29 cellular contexts compared by ENCODE assay signal in the genomic region with DNA sequence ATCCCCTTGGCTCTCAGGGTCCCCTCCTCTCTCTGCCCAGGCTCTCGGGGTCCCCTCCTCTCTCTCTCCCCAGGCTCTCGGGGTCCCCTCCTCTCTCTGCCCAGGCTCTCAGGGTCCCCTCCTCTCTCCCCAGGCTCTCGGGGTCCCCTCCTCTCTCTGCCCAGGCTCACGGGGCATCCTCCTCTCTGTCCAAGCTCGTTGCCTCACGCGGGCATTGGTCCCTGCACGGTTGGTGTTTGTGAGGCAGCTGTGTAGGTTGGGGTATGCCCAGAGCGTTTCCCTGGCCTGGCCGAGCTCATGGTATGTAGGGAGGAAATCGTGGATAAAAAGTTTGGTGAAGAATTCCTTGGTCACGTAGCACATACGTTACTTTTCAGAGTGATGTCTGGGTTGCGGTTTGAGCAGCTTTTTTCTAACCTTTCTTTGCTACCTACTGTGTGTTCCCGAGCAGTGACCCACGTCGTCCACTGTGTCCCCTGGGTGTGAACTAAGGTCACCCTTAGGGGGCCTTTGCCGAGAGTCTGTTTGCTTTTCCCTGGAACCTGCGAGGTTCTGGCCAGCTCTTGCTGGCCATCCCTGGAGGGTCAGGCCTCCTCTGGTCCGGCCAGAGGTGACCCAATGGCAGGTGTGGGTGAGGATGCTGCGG. TPM values are rescaled to one million over a fixed set of nuclear protein-coding genes. Genes with fewer than 3 reads are reported as not detected.
A peak's percentile ranks its signal among the peaks of the same experiment; 100 is the strongest.
DNase-seq lines count a peak whose midpoint lies in the region; ATAC-seq, FAIRE-seq and TF ChIP-seq lines count a peak whose summit lies in the region.
"Had no signal": no experiment of that assay in that cellular context is flagged by ENCODE, and none has a peak within 500 bp of the region (broad histone marks: within the 10 kb centered on the region; RNA-seq: fewer than 3 reads in every experiment).

No MANE protein-coding gene starts in this region.

- H3K4me1 Mint-ChIP-seq in activated CD8-positive, alpha-beta T cell treated with anti-CD3 and anti-CD28 coated beads for 36 hours (ENCODE audit: low read depth): no peaks in the 10 kb centered on the region
- no peaks in the 10 kb centered on the region for H3K4me1 Mint-ChIP-seq in activated CD8-positive, alpha-beta T cell treated with anti-CD3 and anti-CD28 coated beads, Interleukin-2, amount 10 ng/mL, durations not matched to agents 7 days and 5 days (ENCODE audit: low read depth)
- H3K4me1 Mint-ChIP-seq in GM23338: no peaks in the 10 kb centered on the region; the same call in 2 of the 3 replicates

- intact Hi-C loops in activated CD8-positive, alpha-beta T cell treated with anti-CD3 and anti-CD28 coated beads for 36 hours (cut with micrococcal nuclease): no loop called here
- intact Hi-C loops in GM12878 (cut with micrococcal nuclease; ENCODE audit: unreplicated experiment): loop anchor here (2.0 kb wide), 1 partner anchor 245 kb away; a partner anchor contains a TSS

- TF ChIP-seq RAD21 in GM12878 (IDR thresholded peaks at IDR 0.05; ENCODE audit: insufficient read depth, low read depth, low read length): no peak

- H3K27me3 ChIP-seq in GM23338 (ENCODE audit: insufficient read depth) (no peaks in the 10 kb centered on the region), GM12878 (replicated peaks in 1 of 2; ENCODE audit: control insufficient read depth in 2 of 2, insufficient read depth in 2 of 2, low read length in 1 of 2) (no peaks in the 10 kb centered on the region), osteoblast (ENCODE audit: insufficient read depth, low read length) (no peaks in the 10 kb centered on the region), brain microvascular endothelial cell (replicated peaks) (no peaks in the 10 kb centered on the region)
- H3K27me3 ChIP-seq: ovary, tibial artery, vagina had no signal

- no peak overlapping the region for H3K4me3 ChIP-seq in GM23338
- H3K4me3 ChIP-seq in GM12878: no peak overlapping the region
- no peak overlapping the region for H3K4me3 ChIP-seq in osteoblast (ENCODE audit: insufficient read depth, low read length)
- no peak overlapping the region for H3K4me3 ChIP-seq in brain microvascular endothelial cell (ENCODE audit: low read depth, low read length)
- H3K4me3 ChIP-seq: left ventricle myocardium inferior, ovary, PC-9, tibial artery, vagina had no signal

- H3F3A ChIP-seq in GM23338 (replicated peaks; ENCODE audit: low read depth): no peaks in the 10 kb centered on the region; the same call in 1 of the 2 replicates

- POLR2A ChIA-PET in activated CD8-positive, alpha-beta T cell treated with anti-CD3 and anti-CD28 coated beads for 36 hours (lab: Charles Lee): interaction anchor here (0.8 kb wide), 1 partner anchor 188 kb away, joined by 3 read pairs; no protein-coding TSS in a partner anchor
- POLR2A ChIA-PET in activated CD8-positive, alpha-beta T cell treated with anti-CD3 and anti-CD28 coated beads, Interleukin-2, amount 10 ng/mL, durations not matched to agents 7 days and 5 days (lab: Charles Lee): interaction anchor here (0.8 to 1.2 kb wide), 3 partner anchors 11 to 190 kb away, joined by 3 read pairs; a partner anchor contains a TSS
- POLR2A ChIA-PET in GM12878 (lab: Charles Lee): no interaction called here

- BruUV-seq in GM12878 (replicated peaks; lab: Mats Ljungman, UMichigan): no TSS peak

- H3K4me3 Mint-ChIP-seq in activated CD8-positive, alpha-beta T cell treated with anti-CD3 and anti-CD28 coated beads for 36 hours: no peak overlapping the region
- H3K4me3 Mint-ChIP-seq in activated CD8-positive, alpha-beta T cell treated with anti-CD3 and anti-CD28 coated beads, Interleukin-2, amount 10 ng/mL, durations not matched to agents 7 days and 5 days: no peak overlapping the region
- H3K4me3 Mint-ChIP-seq in GM23338: no peak overlapping the region
- H3K4me3 Mint-ChIP-seq: activated T-cell treated with anti-CD3 and anti-CD28 coated beads, Interleukin-2, amount 50 U/mL, for 24 hours; CD4-positive, alpha-beta T cell; effector memory CD8-positive, alpha-beta T cell; naive thymus-derived CD8-positive, alpha-beta T cell; stimulated activated naive CD8-positive, alpha-beta T cell treated with anti-CD3 and anti-CD28 coated beads, Interleukin-15, Interleukin-2, amounts not matched to agents 100 ng/mL and 50 ng/mL, for 24 hours had no signal

- no peak for FAIRE-seq in GM12878 (lab: Jason Lieb, UNC)
- FAIRE-seq: astrocyte, D721Med, GM19239, H54, islet of Langerhans, small intestine had no signal

- no peak for TF ChIP-seq EP300 in GM12878 (IDR thresholded peaks at IDR 0.05; ENCODE audit: borderline replicate concordance in 1 of 2, control insufficient read depth in 1 of 2, low read depth in 2 of 2, low read length in 2 of 2)

- peaks cover 4% of the 10 kb centered on the region; the same call in 1 of the 2 replicates for H4K20me1 ChIP-seq in GM23338 (replicated peaks; ENCODE audit: insufficient read depth)
- H4K20me1 ChIP-seq in GM12878 (ENCODE audit: control insufficient read depth, insufficient read depth): no peaks in the 10 kb centered on the region
- H4K20me1 ChIP-seq in osteoblast (ENCODE audit: insufficient read depth, low read length): peaks cover 34% of the 10 kb centered on the region

- DNase-seq in activated CD8-positive, alpha-beta T cell treated with anti-CD3 and anti-CD28 coated beads for 36 hours: no peak
- DNase-seq in activated CD8-positive, alpha-beta T cell treated with anti-CD3 and anti-CD28 coated beads, Interleukin-2, amount 10 ng/mL, durations not matched to agents 7 days and 5 days: no peak
- DNase-seq in GM23338 (ENCODE audit: low spot score) (no peak), GM12878 (ENCODE audit: low read depth, low spot score) (no peak), omental fat pad (ENCODE audit: low spot score) (no peak), middle frontal gyrus (ENCODE audit: extremely low spot score, low spot score) (no peak), osteoblast (ENCODE audit: insufficient read length, low spot score, missing footprints) (no peak), brain microvascular endothelial cell (no peak)
- DNase-seq: NCI-H2081 treated with DMSO at 0.1 percent for 48 hours, NCI-H2227 treated with DMSO at 0.1 percent for 48 hours, SIG-M5, tibial artery had no signal

- 0 out of 2 replicates have a peak, but pooled peaks cover 6% of the 10 kb centered on the region for H3K36me3 ChIP-seq in GM23338 (ENCODE audit: insufficient read depth)
- H3K36me3 ChIP-seq in GM12878 (ENCODE audit: control insufficient read depth in 2 of 2, insufficient read depth in 2 of 2, low read length in 1 of 2): peaks cover 0 to 2% of the 10 kb centered on the region in 2 experiments; a peak in 2 of 4 replicates
- H3K36me3 ChIP-seq in osteoblast (ENCODE audit: insufficient read depth, low read length): peaks cover 34% of the 10 kb centered on the region
- peaks cover 44% of the 10 kb centered on the region for H3K36me3 ChIP-seq in brain microvascular endothelial cell (replicated peaks)
- H3K36me3 ChIP-seq: ovary had no signal

- H3K9me3 Mint-ChIP-seq in activated CD8-positive, alpha-beta T cell treated with anti-CD3 and anti-CD28 coated beads for 36 hours: no peaks in the 10 kb centered on the region
- H3K9me3 Mint-ChIP-seq in activated CD8-positive, alpha-beta T cell treated with anti-CD3 and anti-CD28 coated beads, Interleukin-2, amount 10 ng/mL, durations not matched to agents 7 days and 5 days (ENCODE audit: insufficient read depth): no peaks in the 10 kb centered on the region
- H3K9me3 Mint-ChIP-seq in GM23338: peaks cover 7% of the 10 kb centered on the region; the same call in 1 of the 3 replicates
- H3K9me3 Mint-ChIP-seq: activated T-cell treated with anti-CD3 and anti-CD28 coated beads, Interleukin-2, amount 50 U/mL, for 24 hours; CD4-positive, alpha-beta T cell; effector memory CD8-positive, alpha-beta T cell; naive thymus-derived CD8-positive, alpha-beta T cell; stimulated activated naive CD8-positive, alpha-beta T cell treated with anti-CD3 and anti-CD28 coated beads, Interleukin-15, Interleukin-2, amounts not matched to agents 100 ng/mL and 50 ng/mL, for 24 hours had no signal

- RAD21 ChIA-PET in GM12878 (lab: Charles Lee; ENCODE audit: unreplicated experiment): interaction anchor here (0.7 to 2.6 kb wide), 6 partner anchors 40 to 523 kb away, joined by 3 to 28 read pairs (median 4); a partner anchor contains a TSS

- H3K79me2 ChIP-seq in GM23338 (replicated peaks; ENCODE audit: insufficient read depth): no peaks in the 10 kb centered on the region
- no peaks in the 10 kb centered on the region for H3K79me2 ChIP-seq in GM12878 (ENCODE audit: control insufficient read depth, insufficient read depth, low read length)
- no peaks in the 10 kb centered on the region for H3K79me2 ChIP-seq in osteoblast (ENCODE audit: insufficient read depth, low read length)

- no peaks in the 10 kb centered on the region for H3K27me3 Mint-ChIP-seq in activated CD8-positive, alpha-beta T cell treated with anti-CD3 and anti-CD28 coated beads for 36 hours
- H3K27me3 Mint-ChIP-seq in activated CD8-positive, alpha-beta T cell treated with anti-CD3 and anti-CD28 coated beads, Interleukin-2, amount 10 ng/mL, durations not matched to agents 7 days and 5 days (ENCODE audit: low read depth): no peaks in the 10 kb centered on the region
- H3K27me3 Mint-ChIP-seq in GM23338 (ENCODE audit: insufficient read depth, low read depth, poor library complexity): peaks cover 19% of the 10 kb centered on the region
- H3K27me3 Mint-ChIP-seq: activated T-cell treated with anti-CD3 and anti-CD28 coated beads, Interleukin-2, amount 50 U/mL, for 24 hours; CD4-positive, alpha-beta T cell; effector memory CD8-positive, alpha-beta T cell; naive thymus-derived CD8-positive, alpha-beta T cell; stimulated activated naive CD8-positive, alpha-beta T cell treated with anti-CD3 and anti-CD28 coated beads, Interleukin-15, Interleukin-2, amounts not matched to agents 100 ng/mL and 50 ng/mL, for 24 hours had no signal

- no peaks in the 10 kb centered on the region for H3K9me2 ChIP-seq in GM23338 (ENCODE audit: insufficient read depth)

- H2AFZ ChIP-seq in GM23338 (no peak overlapping the region), GM12878 (ENCODE audit: control insufficient read depth, low read depth, low read length) (no peak overlapping the region), osteoblast (ENCODE audit: low read length) (no peak overlapping the region)
- H2AFZ ChIP-seq: PC-9 had no signal

- H3K9me3 ChIP-seq in GM12878 (replicated peaks; ENCODE audit: control insufficient read depth, insufficient read depth, low read length) (no peaks in the 10 kb centered on the region), osteoblast (ENCODE audit: low read depth, low read length) (no peaks in the 10 kb centered on the region)
- H3K9me3 ChIP-seq: left ventricle myocardium inferior, ovary, vagina had no signal

- no peak for TF ChIP-seq CTCF in activated CD8-positive, alpha-beta T cell treated with anti-CD3 and anti-CD28 coated beads for 36 hours (IDR thresholded peaks at IDR 0.05)
- TF ChIP-seq CTCF in GM23338 (conservative IDR thresholded peaks at IDR 0.05; ENCODE audit: low read depth in 2 of 2) (no peak), GM12878 (IDR thresholded peaks at IDR 0.05 in 2 of 3, conservative IDR thresholded peaks at IDR 0.05 in 1 of 3; ENCODE audit: control insufficient read depth in 2 of 3, extremely low read depth in 1 of 3, insufficient read depth in 1 of 3, low read depth in 3 of 3, low read length in 3 of 3) (no peak), omental fat pad (IDR thresholded peaks at IDR 0.05) (no peak), osteoblast (IDR thresholded peaks at IDR 0.05; ENCODE audit: extremely low read depth, low read depth, low read length) (no peak), brain microvascular endothelial cell (IDR thresholded peaks at IDR 0.05; ENCODE audit: low read depth, low read length, missing control alignments) (no peak)

- 65% methylated on average over 17 of the region's 21 CpGs for WGBS in GM12878 (ENCODE audit: insufficient coverage, insufficient replicate concordance, low lambda C conversion rate, missing lambda C conversion rate)

- TF ChIP-seq POLR2A in GM12878 (IDR thresholded peaks at IDR 0.05; ENCODE audit: low read depth, low read length): no peak

- no peak overlapping the region for H3K27ac Mint-ChIP-seq in activated CD8-positive, alpha-beta T cell treated with anti-CD3 and anti-CD28 coated beads for 36 hours
- no peak overlapping the region for H3K27ac Mint-ChIP-seq in activated CD8-positive, alpha-beta T cell treated with anti-CD3 and anti-CD28 coated beads, Interleukin-2, amount 10 ng/mL, durations not matched to agents 7 days and 5 days
- H3K27ac Mint-ChIP-seq in GM23338: no peak overlapping the region
- H3K27ac Mint-ChIP-seq: activated T-cell treated with anti-CD3 and anti-CD28 coated beads, Interleukin-2, amount 50 U/mL, for 24 hours; CD4-positive, alpha-beta T cell; effector memory CD8-positive, alpha-beta T cell; stimulated activated naive CD8-positive, alpha-beta T cell treated with anti-CD3 and anti-CD28 coated beads, Interleukin-15, Interleukin-2, amounts not matched to agents 100 ng/mL and 50 ng/mL, for 24 hours had no signal

- H3K4me2 ChIP-seq in GM23338: no peak overlapping the region
- H3K4me2 ChIP-seq in GM12878 (ENCODE audit: control insufficient read depth, insufficient read depth): no peak overlapping the region
- no peak overlapping the region for H3K4me2 ChIP-seq in osteoblast (ENCODE audit: insufficient read depth, low read length)
- H3K4me2 ChIP-seq: PC-9 had no signal

- H3K4me1 ChIP-seq in GM23338 (ENCODE audit: insufficient read depth) (no peaks in the 10 kb centered on the region), GM12878 (ENCODE audit: control insufficient read depth, insufficient read depth, low read length) (no peaks in the 10 kb centered on the region), osteoblast (ENCODE audit: insufficient read depth, low read length) (peaks cover 8% of the 10 kb centered on the region)
- H3K4me1 ChIP-seq: left ventricle myocardium inferior, tibial artery, vagina had no signal

- in situ Hi-C loops in GM12878 (cut with MboI): no loop called here
- in situ Hi-C loops in brain microvascular endothelial cell (cut with HindIII; ENCODE audit: low pct_ligation_motif_present, low sequenced_read_pairs): no loop called here

- CTCF ChIA-PET in activated CD8-positive, alpha-beta T cell treated with anti-CD3 and anti-CD28 coated beads for 36 hours (lab: Charles Lee): interaction anchor here (0.6 to 4.1 kb wide), 31 partner anchors 9 to 311 kb away, joined by 3 to 44 read pairs (median 3); a partner anchor contains a TSS
- CTCF ChIA-PET in activated CD8-positive, alpha-beta T cell treated with anti-CD3 and anti-CD28 coated beads, Interleukin-2, amount 10 ng/mL, durations not matched to agents 7 days and 5 days (lab: Charles Lee): interaction anchor here (0.6 to 2.1 kb wide), 25 partner anchors 8 to 1103 kb away, joined by 3 to 34 read pairs (median 4); a partner anchor contains a TSS
- CTCF ChIA-PET in GM12878 (lab: Yijun Ruan, JAX): interaction anchor here (0.6 to 4.0 kb wide), 17 partner anchors 11 to 762 kb away, joined by 3 to 46 read pairs (median 3); a partner anchor contains a TSS

- SMC1A ChIA-PET in GM12878 (lab: Charles Lee; ENCODE audit: uncharacterized antibody, unreplicated experiment): interaction anchor here (1.2 to 1.8 kb wide), 6 partner anchors 43 to 389 kb away, joined by 3 to 9 read pairs (median 3); a partner anchor contains a TSS

- no peak overlapping the region for H3K9ac ChIP-seq in GM12878 (ENCODE audit: control insufficient read depth, insufficient read depth, low read length)

- peaks cover 3% of the 10 kb centered on the region for H3K36me3 Mint-ChIP-seq in activated CD8-positive, alpha-beta T cell treated with anti-CD3 and anti-CD28 coated beads for 36 hours (ENCODE audit: low read depth)
- H3K36me3 Mint-ChIP-seq in activated CD8-positive, alpha-beta T cell treated with anti-CD3 and anti-CD28 coated beads, Interleukin-2, amount 10 ng/mL, durations not matched to agents 7 days and 5 days (ENCODE audit: low read depth): peaks cover 20% of the 10 kb centered on the region
- peaks cover 33% of the 10 kb centered on the region for H3K36me3 Mint-ChIP-seq in GM23338 (ENCODE audit: low read depth)

- peak; percentile 24 for ATAC-seq in activated CD8-positive, alpha-beta T cell treated with anti-CD3 and anti-CD28 coated beads for 36 hours
- ATAC-seq in activated CD8-positive, alpha-beta T cell treated with anti-CD3 and anti-CD28 coated beads, Interleukin-2, amount 10 ng/mL, durations not matched to agents 7 days and 5 days: no peak
- ATAC-seq in GM23338 (peak; percentile 29), GM12878 (no peak), omental fat pad (ENCODE audit: low FRiP score) (peak; percentile 23)

- no peak overlapping the region for H3K27ac ChIP-seq in GM23338 (ENCODE audit: low read depth)
- H3K27ac ChIP-seq in GM12878 (ENCODE audit: control insufficient read depth, insufficient read depth): no peak overlapping the region
- H3K27ac ChIP-seq in osteoblast (ENCODE audit: low read depth, low read length): no peak overlapping the region
- H3K27ac ChIP-seq in brain microvascular endothelial cell: no peak overlapping the region
- H3K27ac ChIP-seq: left ventricle myocardium inferior, ovary, PC-9, tibial artery, vagina, VCaP had no signal

RNA-seq across cellular contexts. Expression of a gene that starts 36.6 kb away (rescaled TPM):
- 10 to 100 TPM; 23.9 to 25.6 TPM for total RNA-seq in activated CD8-positive, alpha-beta T cell treated with anti-CD3 and anti-CD28 coated beads for 36 hours
- 10 to 100 TPM; 33.5 to 36.2 TPM for total RNA-seq in activated CD8-positive, alpha-beta T cell treated with anti-CD3 and anti-CD28 coated beads, Interleukin-2, amount 10 ng/mL, durations not matched to agents 7 days and 5 days
- 49.0 and 53.8 TPM in 2 replicates for total RNA-seq in GM23338 (2014; rRNA removed; shearing (Covaris generic))
- polyA plus RNA-seq in GM23338 (2016; fragmentation: Nextera tagmentation; extraction: Ambion mirVana) (31.0 and 33.1 TPM in 2 replicates), GM12878 (2011; rRNA removed) (43.8 and 45.9 TPM in 2 replicates), GM12878 (2014; fragmentation: Illumina TruSeq; extraction: Trizol) (11.9 and 15.6 TPM in 2 replicates), GM12878 (2014; fragmentation: Nextera tagmentation; extraction: Ambion mirVana) (1 to 10 TPM; 2.2 to 4.5 TPM), GM12878 (2014; rRNA removed) (33.2 and 40.5 TPM in 2 replicates), GM12878 (2016; fragmentation: Nextera tagmentation; extraction: Ambion mirVana) (10 to 100 TPM; 14.3 to 16.2 TPM)
- 137 and 138 TPM in 2 replicates for total RNA-seq in GM12878 (2013; cell fraction: nucleolus; rRNA removed)
- total RNA-seq in GM12878 (2014; rRNA removed) (21.1 and 21.7 TPM in 2 replicates), GM12878 (2014; rRNA removed; fragmentation: Illumina TruSeq; extraction: Trizol) (15.0 and 15.4 TPM in 2 replicates), GM12878 (2021) (35.4 and 35.8 TPM in 2 replicates), omental fat pad (10 to 100 TPM; 31.0 to 67.1 (median 48.8) TPM), osteoblast (32.7 and 43.1 TPM in 2 replicates)
- polyA plus RNA-seq in GM12878 (2011; ENCODE audit: low read depth): 19.4 TPM
- 43.1 and 49.1 TPM in 2 replicates for polyA plus RNA-seq in GM12878 (2011; cell fraction: cytosol; rRNA removed)
- 236 and 252 TPM in 2 replicates for polyA plus RNA-seq in GM12878 (2011; cell fraction: nucleus; rRNA removed)
- 22.8 and 29.1 TPM in 2 replicates for polyA plus RNA-seq in GM12878 (2012)
- 54.2 and 58.7 TPM in 2 replicates for polyA minus RNA-seq in GM12878 (2011; rRNA and poly(A)+ RNA removed)
- 22.6 and 24.6 TPM in 2 replicates for polyA minus RNA-seq in GM12878 (2011; cell fraction: cytosol; rRNA and poly(A)+ RNA removed)
- polyA minus RNA-seq in GM12878 (2011; cell fraction: nucleus; rRNA and poly(A)+ RNA removed): 60.6 and 74.2 TPM in 2 replicates

RNA-seq across cellular contexts. Expression of a gene that starts 53.3 kb away (rescaled TPM):
- total RNA-seq in activated CD8-positive, alpha-beta T cell treated with anti-CD3 and anti-CD28 coated beads for 36 hours: under 1 TPM in 1 of 2 experiments, not detected in 1; 0.23 TPM
- under 1 TPM; 0.37 to 0.89 TPM for total RNA-seq in activated CD8-positive, alpha-beta T cell treated with anti-CD3 and anti-CD28 coated beads, Interleukin-2, amount 10 ng/mL, durations not matched to agents 7 days and 5 days
- total RNA-seq in GM23338 (2014; rRNA removed; shearing (Covaris generic)): 2.6 and 3.7 TPM in 2 replicates
- polyA plus RNA-seq in GM23338 (2016; fragmentation: Nextera tagmentation; extraction: Ambion mirVana) (1.1 and 1.3 TPM in 2 replicates), GM12878 (2011; rRNA removed) (not detected in 2 replicates), GM12878 (2014; fragmentation: Illumina TruSeq; extraction: Trizol) (0.09 TPM in 1 of 2 replicates, not detected in the other), GM12878 (2014; fragmentation: Nextera tagmentation; extraction: Ambion mirVana) (not detected), GM12878 (2014; rRNA removed) (0.09 and 0.24 TPM in 2 replicates), GM12878 (2016; fragmentation: Nextera tagmentation; extraction: Ambion mirVana) (under 1 TPM; 0.14 to 0.19 TPM)
- not detected in 2 replicates for total RNA-seq in GM12878 (2013; cell fraction: nucleolus; rRNA removed)
- total RNA-seq in GM12878 (2014; rRNA removed) (0.17 and 0.22 TPM in 2 replicates), GM12878 (2014; rRNA removed; fragmentation: Illumina TruSeq; extraction: Trizol) (not detected in 2 replicates), GM12878 (2021) (0.74 and 0.85 TPM in 2 replicates), omental fat pad (10 to 100 TPM in 3 of 4 donors, 1 to 10 TPM in 1; 9.4 to 21.1 (median 19.0) TPM), osteoblast (11.6 and 13.6 TPM in 2 replicates)
- not detected for polyA plus RNA-seq in GM12878 (2011; ENCODE audit: low read depth)
- not detected in 2 replicates for polyA plus RNA-seq in GM12878 (2011; cell fraction: cytosol; rRNA removed)
- polyA plus RNA-seq in GM12878 (2011; cell fraction: nucleus; rRNA removed): not detected in 2 replicates
- polyA plus RNA-seq in GM12878 (2012): 0.60 and 0.62 TPM in 2 replicates
- polyA minus RNA-seq in GM12878 (2011; rRNA and poly(A)+ RNA removed): not detected in 2 replicates
- polyA minus RNA-seq in GM12878 (2011; cell fraction: cytosol; rRNA and poly(A)+ RNA removed): not detected in 2 replicates
- not detected in 2 replicates for polyA minus RNA-seq in GM12878 (2011; cell fraction: nucleus; rRNA and poly(A)+ RNA removed)
- total RNA-seq: Daoy had no signal

Comparison
In these comparisons a context has a peak if more than half of its experiments do, and no peak if none do; other contexts are left out.
1. ATAC-seq: peak in activated CD8-positive, alpha-beta T cell treated with anti-CD3 and anti-CD28 coated beads for 36 hours (single experiment), GM23338 (single experiment) and omental fat pad (single experiment); none in activated CD8-positive, alpha-beta T cell treated with anti-CD3 and anti-CD28 coated beads, Interleukin-2, amount 10 ng/mL, durations not matched to agents 7 days and 5 days (single experiment) and GM12878 (single experiment).